Comparison of ENCODE assay signal across 23 cellular contexts in genomic region chr4:156609421-156609820, GRCh38.
DNase-seq lines count a peak whose midpoint lies in the region; FAIRE-seq and TF ChIP-seq lines count a peak whose summit lies in the region.
"Had no signal": no experiment of that assay in that cellular context is flagged by ENCODE, and none has a peak within 500 bp of the region (broad histone marks: within the 10 kb centered on the region; RNA-seq: fewer than 3 reads in every experiment).

No MANE protein-coding gene starts in this region.

- FAIRE-seq in H1 (lab: Jason Lieb, UNC): no peak
- FAIRE-seq: endometrium had no signal

- no peaks in the 10 kb centered on the region for H3K27me3 Mint-ChIP-seq in glutamatergic neuron (ENCODE audit: unreplicated experiment)
- H3K27me3 Mint-ChIP-seq: dendritic cell treated with granulocyte-macrophage colony-stimulating factor and Interleukin-4, amounts not matched to agents 40 ng/mL and 50 ng/mL, for 4 days; naive thymus-derived CD8-positive, alpha-beta T cell had no signal

- H3K36me3 Mint-ChIP-seq in glutamatergic neuron (ENCODE audit: unreplicated experiment): no peaks in the 10 kb centered on the region
- H3K36me3 Mint-ChIP-seq: CD8-positive, alpha-beta T cell; naive thymus-derived CD8-positive, alpha-beta T cell had no signal

- H4K20me1 ChIP-seq in mammary epithelial cell (ENCODE audit: insufficient read depth, low read length) (no peaks in the 10 kb centered on the region), H1 (replicated peaks in 1 of 2; ENCODE audit: control insufficient read depth in 1 of 2, insufficient read depth in 2 of 2, low read length in 2 of 2) (no peaks in the 10 kb centered on the region)

- H4K5ac ChIP-seq in H1 (ENCODE audit: insufficient read length, low read depth, low read length) (no peak overlapping the region), mesendoderm (ENCODE audit: low read length) (no peak overlapping the region)

- H3K9ac ChIP-seq in mammary epithelial cell (ENCODE audit: insufficient read depth, low read length): no peak overlapping the region
- H3K9ac ChIP-seq in H1 (replicated peaks in 1 of 4; ENCODE audit: extremely low read depth in 1 of 4, low read depth in 3 of 4, low read length in 3 of 4): no peak overlapping the region
- H3K9ac ChIP-seq in mesendoderm (ENCODE audit: low read length): no peak overlapping the region

- H3K79me2 ChIP-seq in mammary epithelial cell (ENCODE audit: insufficient read depth, low read length) (no peaks in the 10 kb centered on the region), H1 (ENCODE audit: control insufficient read depth in 1 of 2, insufficient read depth in 2 of 2, low read length in 2 of 2) (no peaks in the 10 kb centered on the region), mesendoderm (ENCODE audit: control insufficient read depth, insufficient read depth, low read length) (no peaks in the 10 kb centered on the region)

- H3K27me3 ChIP-seq in mammary epithelial cell (ENCODE audit: insufficient read depth, low read length) (no peaks in the 10 kb centered on the region), breast epithelium (no peaks in the 10 kb centered on the region), H1 (replicated peaks in 1 of 4; ENCODE audit: control insufficient read depth in 3 of 4, extremely low read depth in 1 of 4, insufficient read depth in 3 of 4, low read length in 3 of 4) (no peaks in the 10 kb centered on the region), mesendoderm (ENCODE audit: insufficient read depth, low read length, poor library complexity) (no peaks in the 10 kb centered on the region)
- H3K27me3 ChIP-seq: cardiac muscle cell, right lobe of liver, SJSA1 had no signal

- no peak overlapping the region for H3K27ac ChIP-seq in mammary epithelial cell (ENCODE audit: insufficient read depth, low read depth, low read length)
- H3K27ac ChIP-seq in breast epithelium: no peak overlapping the region
- H3K27ac ChIP-seq in H1 (ENCODE audit: low read depth, low read length): no peak overlapping the region
- no peak overlapping the region for H3K27ac ChIP-seq in mesendoderm (ENCODE audit: low read depth, low read length)
- H3K27ac ChIP-seq: cardiac muscle cell, right lobe of liver, SJSA1 had no signal

- H3K4me1 Mint-ChIP-seq in glutamatergic neuron (ENCODE audit: low read depth, unreplicated experiment): no peaks in the 10 kb centered on the region
- H3K4me1 Mint-ChIP-seq: naive thymus-derived CD8-positive, alpha-beta T cell had no signal

- DNase-seq in mammary epithelial cell: no peak
- DNase-seq in breast epithelium (ENCODE audit: low spot score in 2 of 2): no peak
- DNase-seq in H1 (ENCODE audit: low read depth in 1 of 2, low spot score in 2 of 2): no peak
- peak; percentile 33 for DNase-seq in mesendoderm
- no peak for DNase-seq in central memory CD4-positive, alpha-beta T cell
- no peak for DNase-seq in HEK293T (ENCODE audit: extremely low spot score)
- DNase-seq in hypothalamus (lab: John Stamatoyannopoulos, UW): no peak
- DNase-seq in glutamatergic neuron: no peak
- DNase-seq: activated CD4-positive, alpha-beta T cell treated with anti-CD3 and anti-CD28 coated beads for 48 hours; activated naive CD4-positive, alpha-beta T cell treated with Interleukin-2 at 50 U/mL for 16 hours; activated T-cell treated with anti-CD3 and anti-CD28 coated beads, Interleukin-2, amount 50 U/mL, for 4 hours; CD8-positive, alpha-beta T cell; KBM-7; mesenchymal stem cell; MM.1S; naive thymus-derived CD8-positive, alpha-beta T cell; stimulated activated naive CD8-positive, alpha-beta T cell treated with anti-CD3 and anti-CD28 coated beads, Interleukin-15, Interleukin-2, amounts not matched to agents 100 U/mL and 50 U/mL, for 24 hours; T-helper 1 cell had no signal

- TF ChIP-seq POLR2A in breast epithelium (IDR thresholded peaks at IDR 0.05) (no peak), H1 (IDR thresholded peaks at IDR 0.05; ENCODE audit: control extremely low read depth in 1 of 2, low read depth in 2 of 2, low read length in 2 of 2) (no peak)

- H3K36me3 ChIP-seq in mammary epithelial cell (ENCODE audit: insufficient read depth, low read length): no peaks in the 10 kb centered on the region
- no peaks in the 10 kb centered on the region for H3K36me3 ChIP-seq in breast epithelium
- no peaks in the 10 kb centered on the region for H3K36me3 ChIP-seq in H1 (ENCODE audit: control insufficient read depth in 2 of 4, insufficient read depth in 4 of 4, low read length in 3 of 4)
- H3K36me3 ChIP-seq in mesendoderm (ENCODE audit: control insufficient read depth, insufficient read depth, low read length): no peaks in the 10 kb centered on the region
- H3K36me3 ChIP-seq: cardiac muscle cell, right lobe of liver, SJSA1 had no signal

- H2BK5ac ChIP-seq in H1 (ENCODE audit: low read depth, low read length): no peak overlapping the region
- no peak overlapping the region for H2BK5ac ChIP-seq in mesendoderm (ENCODE audit: low read length)

- H3K4me2 ChIP-seq in mammary epithelial cell (ENCODE audit: insufficient read depth, low read depth, low read length): no peak overlapping the region
- H3K4me2 ChIP-seq in H1 (ENCODE audit: insufficient read depth in 1 of 2, low read depth in 2 of 2, low read length in 2 of 2): no peak overlapping the region
- no peak overlapping the region for H3K4me2 ChIP-seq in mesendoderm (ENCODE audit: low read length)

- H3K14ac ChIP-seq in H1 (ENCODE audit: insufficient read length): no peak overlapping the region

- TF ChIP-seq CTCF in mammary epithelial cell (conservative IDR thresholded peaks at IDR 0.05 in 1 of 2, IDR thresholded peaks at IDR 0.05 in 1 of 2; ENCODE audit: extremely low read depth in 1 of 2, insufficient read depth in 1 of 2, low read depth in 1 of 2, low read length in 2 of 2) (no peak), breast epithelium (IDR thresholded peaks at IDR 0.05) (no peak), H1 (IDR thresholded peaks at IDR 0.05; ENCODE audit: control extremely low read depth in 1 of 3, insufficient read depth in 1 of 3, low read depth in 1 of 3, low read length in 3 of 3) (no peak), glutamatergic neuron (IDR thresholded peaks at IDR 0.05; ENCODE audit: partially characterized antibody, unreplicated experiment) (no peak)

- WGBS in mammary epithelial cell (ENCODE audit: low coverage, missing lambda C conversion rate): 88% methylated on average over 1 of the region's 1 CpG
- WGBS in H1 (ENCODE audit: extremely low coverage in 1 of 2, insufficient coverage in 1 of 2, insufficient read length in 1 of 2, insufficient replicate concordance in 2 of 2, low coverage in 1 of 2, low lambda C conversion rate in 2 of 2, missing lambda C conversion rate in 1 of 2), 2 experiments: 93% methylated on average over 1 of the region's 1 CpG; no CpG with 5 or more reads in 1 of the 2 experiments
- WGBS in mesendoderm (ENCODE audit: extremely low coverage, insufficient coverage, low lambda C conversion rate): no CpG with 5 or more reads among the region's 1 CpG

- H3K4me1 ChIP-seq in mammary epithelial cell (ENCODE audit: insufficient read depth, low read length): no peaks in the 10 kb centered on the region
- peaks cover 0 to under 1% of the 10 kb centered on the region in 2 donors for H3K4me1 ChIP-seq in breast epithelium
- H3K4me1 ChIP-seq in H1 (replicated peaks in 1 of 4; ENCODE audit: control insufficient read depth in 3 of 4, insufficient read depth in 4 of 4, low read length in 3 of 4): no peaks in the 10 kb centered on the region
- H3K4me1 ChIP-seq in mesendoderm (ENCODE audit: control insufficient read depth, low read depth, low read length): no peaks in the 10 kb centered on the region
- H3K4me1 ChIP-seq: right lobe of liver, SJSA1 had no signal

- no peak overlapping the region for H3K56ac ChIP-seq in H1 (replicated peaks; ENCODE audit: insufficient read length, low read depth, low read length)
- H3K56ac ChIP-seq in mesendoderm (ENCODE audit: low read length): no peak overlapping the region

- CTCF ChIA-PET in mammary epithelial cell (lab: Charles Lee; ENCODE audit: low non-redundant PET): no interaction called here
- CTCF ChIA-PET in H1 (lab: Charles Lee; ENCODE audit: partially characterized antibody): interaction anchor here (0.6 to 0.7 kb wide), 2 partner anchors 25 to 425 kb away, joined by 3 read pairs; no protein-coding TSS in a partner anchor
- CTCF ChIA-PET in HEK293T (lab: Yijun Ruan, JAX): no interaction called here

- H3K9me3 ChIP-seq in mammary epithelial cell (replicated peaks; ENCODE audit: insufficient read depth, low read length) (no peaks in the 10 kb centered on the region), breast epithelium (no peaks in the 10 kb centered on the region), H1 (ENCODE audit: insufficient read depth in 2 of 2, low read depth in 1 of 2, low read length in 1 of 2) (no peaks in the 10 kb centered on the region)
- H3K9me3 ChIP-seq: right lobe of liver, SJSA1 had no signal

- no peak overlapping the region for H3K4me3 Mint-ChIP-seq in glutamatergic neuron (ENCODE audit: unreplicated experiment)
- H3K4me3 Mint-ChIP-seq: activated T-cell treated with anti-CD3 and anti-CD28 coated beads, Interleukin-2, amount 50 U/mL, for 4 hours; CD8-positive, alpha-beta T cell; dendritic cell treated with granulocyte-macrophage colony-stimulating factor and Interleukin-4, amounts not matched to agents 40 ng/mL and 50 ng/mL, for 4 days; naive thymus-derived CD8-positive, alpha-beta T cell had no signal

- H3K79me1 ChIP-seq in H1 (ENCODE audit: low read depth, low read length) (no peaks in the 10 kb centered on the region), mesendoderm (ENCODE audit: low read length) (no peaks in the 10 kb centered on the region)

- H2AFZ ChIP-seq in mammary epithelial cell (ENCODE audit: low read depth, low read length): peak overlapping the region; percentile 21
- H2AFZ ChIP-seq in H1 (ENCODE audit: low read length): 0 out of 2 replicates have a peak overlapping the region, but pooled peaks have one; percentile 77

- no peak overlapping the region for H2BK20ac ChIP-seq in H1 (ENCODE audit: low read length)

- H3K4ac ChIP-seq in H1 (replicated peaks; ENCODE audit: insufficient read length, low read depth, low read length): no peak overlapping the region
- H3K4ac ChIP-seq in mesendoderm (ENCODE audit: low read depth, low read length): no peak overlapping the region

- intact Hi-C loops in mammary epithelial cell (cut with micrococcal nuclease): no loop called here
- intact Hi-C loops in breast epithelium (cut with DNase I; ENCODE audit: low total_unique reads): no loop called here

- H4K91ac ChIP-seq in H1 (replicated peaks; ENCODE audit: insufficient read length, low read length): no peak overlapping the region

- H3K18ac ChIP-seq in H1 (ENCODE audit: extremely low read depth, low read length): no peak overlapping the region
- H3K18ac ChIP-seq in mesendoderm (ENCODE audit: low read length): no peak overlapping the region

- H3K23ac ChIP-seq in H1 (ENCODE audit: insufficient read length): no peak overlapping the region
- no peak overlapping the region for H3K23ac ChIP-seq in mesendoderm (ENCODE audit: low read length)

- BruUV-seq in mammary epithelial cell (replicated peaks; lab: Mats Ljungman, UMichigan): no TSS peak

- no peak for TF ChIP-seq EP300 in H1 (IDR thresholded peaks at IDR 0.05; ENCODE audit: borderline replicate concordance in 1 of 2, low read depth in 2 of 2, low read length in 2 of 2)

- no peak for TF ChIP-seq RAD21 in H1 (IDR thresholded peaks at IDR 0.05 in 1 of 2, conservative IDR thresholded peaks at IDR 0.05 in 1 of 2; ENCODE audit: low read depth in 2 of 2, low read length in 2 of 2)

- H2BK12ac ChIP-seq in H1 (ENCODE audit: low read depth, low read length): no peak overlapping the region

- H2BK120ac ChIP-seq in H1 (replicated peaks; ENCODE audit: low read depth, low read length) (no peak overlapping the region), mesendoderm (ENCODE audit: low read depth, low read length) (no peak overlapping the region)

- H3K9me3 Mint-ChIP-seq in glutamatergic neuron (ENCODE audit: unreplicated experiment): no peaks in the 10 kb centered on the region
- H3K9me3 Mint-ChIP-seq: activated T-cell treated with anti-CD3 and anti-CD28 coated beads, Interleukin-2, amount 50 U/mL, for 4 hours; CD8-positive, alpha-beta T cell had no signal

- dilution Hi-C loops in mammary epithelial cell (cut with HindIII; ENCODE audit: low sequenced_read_pairs): no loop called here

- no peak overlapping the region for H3K27ac Mint-ChIP-seq in glutamatergic neuron (ENCODE audit: unreplicated experiment)
- H3K27ac Mint-ChIP-seq: CD8-positive, alpha-beta T cell; dendritic cell treated with granulocyte-macrophage colony-stimulating factor and Interleukin-4, amounts not matched to agents 40 ng/mL and 50 ng/mL, for 4 days; naive thymus-derived CD8-positive, alpha-beta T cell had no signal

- H2AK5ac ChIP-seq in H1 (ENCODE audit: low read depth, low read length) (no peak overlapping the region), mesendoderm (ENCODE audit: low read length) (no peak overlapping the region)

- no peaks in the 10 kb centered on the region for H3K23me2 ChIP-seq in H1 (ENCODE audit: low read depth, low read length)

- no peak overlapping the region for H4K8ac ChIP-seq in H1 (ENCODE audit: extremely low read depth, insufficient read depth, low read length)
- H4K8ac ChIP-seq in mesendoderm (ENCODE audit: low read depth, low read length): no peak overlapping the region

- no peak overlapping the region for H2BK15ac ChIP-seq in H1 (ENCODE audit: low read length)
- no peak overlapping the region for H2BK15ac ChIP-seq in mesendoderm (replicated peaks; ENCODE audit: low read depth)

- POLR2A ChIA-PET in H1 (lab: Charles Lee; ENCODE audit: partially characterized antibody) (no interaction called here), HEK293T (lab: Yijun Ruan, JAX) (no interaction called here)

- in situ Hi-C loops in mammary epithelial cell (cut with MboI; ENCODE audit: low sequenced_read_pairs in 2 of 2): no loop called here

- H3K4me3 ChIP-seq in mammary epithelial cell (replicated peaks in 1 of 3; ENCODE audit: insufficient read depth in 1 of 3, low read depth in 2 of 3, low read length in 3 of 3) (no peak overlapping the region), breast epithelium (no peak overlapping the region), H1 (ENCODE audit: extremely low read depth in 1 of 4, insufficient read depth in 2 of 4, low read depth in 3 of 4, low read length in 4 of 4) (no peak overlapping the region), mesendoderm (ENCODE audit: low read length) (no peak overlapping the region)
- H3K4me3 ChIP-seq: cardiac muscle cell, right lobe of liver, SJSA1 had no signal
